Comparison of ENCODE assay signal across 16 cellular contexts in the genomic region with DNA sequence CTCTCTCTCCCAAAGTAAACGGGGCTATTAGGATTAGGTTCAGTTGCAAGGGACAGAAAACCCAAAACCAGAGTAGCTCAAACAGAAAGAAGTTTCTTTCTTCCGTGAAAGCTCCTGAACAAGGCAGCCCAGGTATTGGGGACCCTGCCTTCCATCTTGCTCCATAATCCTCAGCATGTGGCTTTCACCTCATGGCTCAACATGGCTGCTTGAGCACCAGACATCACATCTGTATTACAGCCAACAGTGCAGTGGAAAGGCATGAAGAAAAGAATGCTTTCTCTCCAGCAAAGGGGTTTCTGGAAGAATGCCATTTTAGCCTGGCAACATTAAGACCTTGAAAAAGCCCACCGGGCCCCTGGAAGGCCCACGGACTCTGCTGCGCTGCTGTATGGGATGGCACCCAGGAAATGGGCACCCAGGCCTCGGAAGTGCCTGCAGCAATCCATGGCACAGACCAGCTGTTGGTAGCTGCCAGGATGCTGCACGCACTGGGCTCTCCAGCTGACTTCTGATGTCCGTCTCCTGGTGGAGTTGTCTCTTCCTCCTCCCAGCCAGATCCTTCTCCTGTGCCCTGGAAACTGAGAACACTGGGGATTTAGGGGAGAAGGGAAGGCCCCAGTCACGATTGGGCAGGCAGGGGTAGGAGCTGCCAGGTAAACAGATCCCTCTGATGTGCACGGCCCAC. TPM values are rescaled to one million over a fixed set of nuclear protein-coding genes. Genes with fewer than 3 reads are reported as not detected.
DNase-seq lines count a peak whose midpoint lies in the region; ATAC-seq and TF ChIP-seq lines count a peak whose summit lies in the region.
"Had no signal": no experiment of that assay in that cellular context is flagged by ENCODE, and none has a peak within 500 bp of the region (broad histone marks: within the 10 kb centered on the region; RNA-seq: fewer than 3 reads in every experiment).

No MANE protein-coding gene starts in this region.

- H3K27me3 Mint-ChIP-seq in CD14-positive monocyte (ENCODE audit: low read depth in 3 of 3) = peaks cover 39 to 67% (median 42%) of the 10 kb centered on the region in 3 donors

- H3K27ac Mint-ChIP-seq in CD14-positive monocyte = no peak overlapping the region

- intact Hi-C loops in CD14-positive monocyte (cut with micrococcal nuclease) = no loop called here
- intact Hi-C loops in left ventricle myocardium inferior (cut with micrococcal nuclease) = no loop called here

- H2AFZ ChIP-seq in osteoblast (ENCODE audit: low read length) = no peak overlapping the region

- H3K4me3 ChIP-seq in RWPE2 (ENCODE audit: severe bottlenecking) = no peak overlapping the region
- H3K4me3 ChIP-seq in left ventricle myocardium inferior = no peak overlapping the region
- no peak overlapping the region for H3K4me3 ChIP-seq in osteoblast (ENCODE audit: insufficient read depth, low read length)

- ATAC-seq in RWPE2 (ENCODE audit: low read depth) (no peak), HG03135 (IDR thresholded peaks at IDR 0.05; ENCODE audit: unreplicated experiment) (no peak)

- DNase-seq in CD14-positive monocyte (ENCODE audit: low spot score) = peak; percentile 18
- peak; percentile 19 for DNase-seq in RWPE2 (ENCODE audit: low spot score)
- DNase-seq in left ventricle myocardium inferior = no peak
- DNase-seq in osteoblast (ENCODE audit: insufficient read length, low spot score, missing footprints) = peak; percentile 47
- no peak for DNase-seq in stimulated activated CD4-positive, alpha-beta T cell treated with anti-CD3 and anti-CD28 coated beads, Interleukin-4, amount 100 ng/mL, for 4 hours
- no peak for DNase-seq in NCI-H2171 treated with DMSO at 0.1 percent for 48 hours (lab: John Stamatoyannopoulos, UW)
- no peak for DNase-seq in NCI-H446 treated with DMSO at 0.1 percent for 48 hours (lab: John Stamatoyannopoulos, UW)
- DNase-seq: C1 segment of cervical spinal cord; H9; NCI-H1105 treated with DMSO at 0.1 percent for 48 hours; NCI-H1694 treated with DMSO at 0.1 percent for 48 hours; NK-92 treated with Interleukin-12 subunit alpha and Interleukin-12 subunit beta, amount 100 ng/mL, for 24 hours; OCI-M1; SK-N-SH had no signal

- H3K4me1 ChIP-seq in RWPE2 (ENCODE audit: insufficient read depth, poor library complexity, severe bottlenecking) (peaks cover 7% of the 10 kb centered on the region), left ventricle myocardium inferior (peaks cover 21% of the 10 kb centered on the region), osteoblast (ENCODE audit: insufficient read depth, low read length) (no peaks in the 10 kb centered on the region)

- no peak for TF ChIP-seq CTCF in CD14-positive monocyte (IDR thresholded peaks at IDR 0.05)
- TF ChIP-seq CTCF in RWPE2 (IDR thresholded peaks at IDR 0.05; ENCODE audit: poor library complexity, severe bottlenecking) = no peak
- no peak for TF ChIP-seq CTCF in left ventricle myocardium inferior (IDR thresholded peaks at IDR 0.05; ENCODE audit: borderline replicate concordance)
- TF ChIP-seq CTCF in osteoblast (IDR thresholded peaks at IDR 0.05; ENCODE audit: extremely low read depth, low read depth, low read length) = no peak

- H3K27ac ChIP-seq in RWPE2 (ENCODE audit: poor library complexity, severe bottlenecking) = peak overlapping the region; percentile 61
- peak overlapping the region; percentile 63 for H3K27ac ChIP-seq in left ventricle myocardium inferior (replicated peaks)
- H3K27ac ChIP-seq in osteoblast (ENCODE audit: low read depth, low read length) = no peak overlapping the region

- H3K9me3 ChIP-seq in RWPE2 (ENCODE audit: severe bottlenecking) (no peaks in the 10 kb centered on the region), left ventricle myocardium inferior (replicated peaks) (peaks cover 5% of the 10 kb centered on the region), osteoblast (ENCODE audit: low read depth, low read length) (no peaks in the 10 kb centered on the region)
- H3K9me3 ChIP-seq: SK-N-SH had no signal

- peak overlapping the region in 1 of 2 donors; percentile 16 for H3K4me3 Mint-ChIP-seq in CD14-positive monocyte
- H3K4me3 Mint-ChIP-seq: H9, IgD-negative memory B cell had no signal

- no peaks in the 10 kb centered on the region for H3K36me3 Mint-ChIP-seq in CD14-positive monocyte
- H3K36me3 Mint-ChIP-seq: IgD-negative memory B cell had no signal

- H3K9me3 Mint-ChIP-seq in CD14-positive monocyte = peaks cover 0 to 19% (median 8%) of the 10 kb centered on the region in 7 donors

- H3K4me1 Mint-ChIP-seq in CD14-positive monocyte = no peaks in the 10 kb centered on the region

- H3K4me2 ChIP-seq in osteoblast (ENCODE audit: insufficient read depth, low read length) = no peak overlapping the region
- H3K4me2 ChIP-seq: SK-N-SH had no signal

- H3K79me2 ChIP-seq in osteoblast (ENCODE audit: insufficient read depth, low read length) = no peaks in the 10 kb centered on the region

- H4K20me1 ChIP-seq in osteoblast (ENCODE audit: insufficient read depth, low read length) = no peaks in the 10 kb centered on the region

- H3K27me3 ChIP-seq in RWPE2 (ENCODE audit: insufficient read depth, poor library complexity, severe bottlenecking) (no peaks in the 10 kb centered on the region), left ventricle myocardium inferior (ENCODE audit: low read depth) (no peaks in the 10 kb centered on the region), osteoblast (ENCODE audit: insufficient read depth, low read length) (peaks cover 30% of the 10 kb centered on the region)

- H3K36me3 ChIP-seq in RWPE2 (ENCODE audit: low read depth) (peaks cover 33% of the 10 kb centered on the region), left ventricle myocardium inferior (peaks cover 47% of the 10 kb centered on the region), osteoblast (ENCODE audit: insufficient read depth, low read length) (no peaks in the 10 kb centered on the region)

RNA-seq across cellular contexts. Expression of a gene that starts 22.6 kb away (rescaled TPM):
- not detected for polyA plus RNA-seq in CD14-positive monocyte
- total RNA-seq in left ventricle myocardium inferior (17.2 TPM), osteoblast (under 0.01 TPM in 1 of 2 replicates, not detected in the other)

Comparison
In these comparisons a context has a peak if more than half of its experiments do, and no peak if none do; other contexts are left out.
1. DNase-seq: peak in CD14-positive monocyte (single experiment), RWPE2 (single experiment) and osteoblast (single experiment); none in left ventricle myocardium inferior (single experiment), stimulated activated CD4-positive, alpha-beta T cell treated with anti-CD3 and anti-CD28 coated beads, Interleukin-4, amount 100 ng/mL, for 4 hours (0 of 2), NCI-H2171 treated with DMSO at 0.1 percent for 48 hours (single experiment) and NCI-H446 treated with DMSO at 0.1 percent for 48 hours (single experiment).
2. RNA of a gene that starts 22.6 kb away (total RNA-seq): 17.2 TPM in left ventricle myocardium inferior (single experiment); under 0.01 TPM in osteoblast; every median in the first group is over 10 times any median in the second.